Comparison of ENCODE assay signal across 11 cellular contexts in the genomic region with DNA sequence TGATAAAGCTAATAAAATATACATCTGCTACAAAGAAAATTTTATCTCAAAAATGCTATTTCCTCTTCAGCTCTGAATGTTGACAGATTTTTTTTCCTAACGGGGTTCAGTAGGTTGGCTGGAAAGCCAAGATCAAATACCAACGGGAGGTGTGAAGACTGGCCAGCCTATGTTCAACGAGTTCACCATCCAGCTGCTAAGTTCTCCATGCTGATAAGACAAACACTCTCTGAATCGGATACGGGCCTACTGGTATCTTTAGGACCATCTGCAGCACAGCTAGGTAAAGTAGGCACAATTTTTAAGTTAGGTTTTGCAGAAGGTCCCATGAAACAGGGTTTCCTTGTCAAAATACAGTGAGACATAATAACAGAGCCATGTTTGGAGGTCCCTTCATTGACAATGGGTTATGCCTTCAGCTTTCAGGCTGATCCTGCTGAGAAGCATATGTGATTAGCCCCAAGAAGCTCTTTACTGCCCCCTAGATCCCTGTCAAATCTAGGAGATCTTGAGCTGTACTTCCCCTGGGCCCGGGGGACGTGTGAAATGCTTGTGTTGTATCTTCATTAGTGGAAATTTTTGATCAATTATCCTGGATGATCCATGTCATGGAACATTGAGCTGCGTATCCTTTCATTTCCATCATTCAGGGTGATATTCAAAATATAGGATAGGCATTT.
DNase-seq lines count a peak whose midpoint lies in the region; ATAC-seq and FAIRE-seq lines count a peak whose summit lies in the region.
"Had no signal": no experiment of that assay in that cellular context is flagged by ENCODE, and none has a peak within 500 bp of the region (broad histone marks: within the 10 kb centered on the region; RNA-seq: fewer than 3 reads in every experiment).

No MANE protein-coding gene starts in this region.

- no peaks in the 10 kb centered on the region for H3K4me1 ChIP-seq in iPS DF 6.9 (ENCODE audit: control insufficient read depth, insufficient read depth, low read length)

- DNase-seq in CD1c-positive myeloid dendritic cell (ENCODE audit: extremely low spot score) (peak; percentile 31), GM19239 (ENCODE audit: insufficient read length, low spot score) (no peak), SK-MEL-5 (ENCODE audit: low read depth, low spot score) (peak; percentile 67), iPS DF 6.9 (ENCODE audit: low read depth, low spot score) (peak; percentile 22), ureter (ENCODE audit: low spot score) (no peak)
- DNase-seq: naive thymus-derived CD4-positive, alpha-beta T cell; NCI-H1048 had no signal

- H3K27ac ChIP-seq in iPS DF 6.9 (ENCODE audit: low read length) = no peak overlapping the region

- H3K4me3 ChIP-seq in iPS DF 6.9 (ENCODE audit: low read length) = no peak overlapping the region
- H3K4me3 ChIP-seq: HAP-1 had no signal

- WGBS in iPS DF 6.9 (ENCODE audit: insufficient coverage, insufficient read length) = no CpG with 5 or more reads among the region's 8 CpGs

- FAIRE-seq in GM19239 (lab: Jason Lieb, UNC) = peak; percentile 11

- H3K36me3 ChIP-seq in iPS DF 6.9 (ENCODE audit: control insufficient read depth, insufficient read depth, low read length) = no peaks in the 10 kb centered on the region
- H3K36me3 ChIP-seq: HAP-1 had no signal

- in situ Hi-C loops in SK-MEL-5 (cut with HindIII; ENCODE audit: low pct_unique_long_range_greater_than_20kb, low sequenced_read_pairs) = no loop called here

- ATAC-seq in GM18520 (IDR thresholded peaks at IDR 0.05; ENCODE audit: unreplicated experiment) (no peak), HG02840 (IDR thresholded peaks at IDR 0.05; ENCODE audit: low FRiP score, unreplicated experiment) (no peak), GM21423 (IDR thresholded peaks at IDR 0.05; ENCODE audit: unreplicated experiment) (no peak)
- ATAC-seq: naive thymus-derived CD4-positive, alpha-beta T cell had no signal

- no peaks in the 10 kb centered on the region for H3K9me3 ChIP-seq in iPS DF 6.9 (ENCODE audit: control insufficient read depth, insufficient read depth, low read length)
- H3K9me3 ChIP-seq: HAP-1 had no signal

- no peaks in the 10 kb centered on the region for H3K27me3 ChIP-seq in iPS DF 6.9 (ENCODE audit: control insufficient read depth, insufficient read depth, low read length)

Comparison
In these comparisons a context has a peak if more than half of its experiments do, and no peak if none do; other contexts are left out.
1. DNase-seq: peak in CD1c-positive myeloid dendritic cell (single experiment), SK-MEL-5 (single experiment) and iPS DF 6.9 (single experiment); none in GM19239 (single experiment) and ureter (single experiment).